14 cellular contexts compared by ENCODE assay signal in genomic region chr16:58195344-58195743, GRCh38.
"Had no signal": no experiment of that assay in that cellular context is flagged by ENCODE, and none has a peak within 500 bp of the region (broad histone marks: within the 10 kb centered on the region; RNA-seq: fewer than 3 reads in every experiment).

No MANE protein-coding gene starts in this region.

- DNase-seq: activated CD4-positive, alpha-beta T cell treated with anti-CD3 and anti-CD28 coated beads, Interleukin-2, amount 50 U/mL, for 4 hours; activated naive CD4-positive, alpha-beta T cell treated with Interleukin-2 at 50 U/mL for 16 hours; activated T-cell treated with anti-CD3 and anti-CD28 coated beads, Interleukin-2, amount 50 U/mL, for 48 hours; body of pancreas; cerebellar nuclear complex; hippocampal formation; lower lobe of right lung; mucosa of descending colon; nephron progenitor cell; psoas muscle; right lobe of liver; stimulated activated CD4-positive, alpha-beta T cell treated with anti-CD3 and anti-CD28 coated beads, Interleukin-1b, Interleukin-23, amount 100 ng/mL, for 48 hours; stimulated activated naive B cell treated with anti-CD40 and anti-IgM and Interleukin-4, amounts not matched to agents 10 μg/mL and 1 μg/mL and 100 μg/mL, for 72 hours; trophoblast cell had no signal

- H3K4me3 ChIP-seq: body of pancreas, lower lobe of right lung, mucosa of descending colon, right lobe of liver had no signal

- H3K27ac Mint-ChIP-seq: nephron progenitor cell; stimulated activated naive B cell treated with anti-CD40 and anti-IgM and Interleukin-4, amounts not matched to agents 10 μg/mL and 1 μg/mL and 100 μg/mL, for 72 hours had no signal

- H3K27ac ChIP-seq: body of pancreas, lower lobe of right lung, psoas muscle, right lobe of liver had no signal

- H3K9me3 ChIP-seq: body of pancreas, lower lobe of right lung, mucosa of descending colon, psoas muscle, right lobe of liver had no signal

- H3K9me3 Mint-ChIP-seq: nephron progenitor cell; stimulated activated naive B cell treated with anti-CD40 and anti-IgM and Interleukin-4, amounts not matched to agents 10 μg/mL and 1 μg/mL and 100 μg/mL, for 72 hours had no signal

- H3K27me3 ChIP-seq: body of pancreas, right lobe of liver had no signal

- ATAC-seq: body of pancreas; lower lobe of right lung; mucosa of descending colon; psoas muscle; right lobe of liver; stimulated activated naive B cell treated with anti-CD40 and anti-IgM and Interleukin-4, amounts not matched to agents 10 μg/mL and 1 μg/mL and 100 μg/mL, for 72 hours had no signal
